15 cellular contexts compared by ENCODE assay signal in the genomic region with DNA sequence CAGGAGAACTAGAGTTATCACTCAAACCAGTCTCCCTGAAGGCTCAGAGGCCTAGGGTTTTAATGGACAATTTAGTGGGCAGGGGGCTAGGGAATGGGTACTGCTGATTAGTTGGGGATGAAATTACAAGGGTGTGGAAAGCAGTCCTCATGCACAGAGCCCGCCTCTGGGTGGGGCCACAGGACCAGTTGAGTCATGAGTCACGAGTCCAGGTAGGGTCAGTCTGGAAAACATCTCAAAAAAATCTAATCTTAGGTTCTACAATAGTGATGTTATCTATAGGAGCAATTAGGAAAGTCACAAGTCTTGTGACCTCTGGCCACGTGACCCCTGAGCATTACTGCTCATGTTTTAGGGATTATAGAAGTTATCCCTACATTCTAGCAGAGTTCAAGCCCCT. TPM values are rescaled to one million over a fixed set of nuclear protein-coding genes. Genes with fewer than 3 reads are reported as not detected.
DNase-seq lines count a peak whose midpoint lies in the region; ATAC-seq and TF ChIP-seq lines count a peak whose summit lies in the region.
"Had no signal": no experiment of that assay in that cellular context is flagged by ENCODE, and none has a peak within 500 bp of the region (broad histone marks: within the 10 kb centered on the region; RNA-seq: fewer than 3 reads in every experiment).

No MANE protein-coding gene starts in this region.

- TF ChIP-seq CTCF in RWPE2 (IDR thresholded peaks at IDR 0.05; ENCODE audit: poor library complexity, severe bottlenecking) (no peak), coronary artery (IDR thresholded peaks at IDR 0.05) (no peak), WERI-Rb-1 (IDR thresholded peaks at IDR 0.05; ENCODE audit: low read depth, low read length) (no peak)

- no peak overlapping the region for H3K4me3 ChIP-seq in RWPE2 (ENCODE audit: severe bottlenecking)
- H3K4me3 ChIP-seq in coronary artery, result no peak overlapping the region
- no peak overlapping the region for H3K4me3 ChIP-seq in WERI-Rb-1 (ENCODE audit: low read depth, low read length)
- H3K4me3 ChIP-seq: GM23338 had no signal

- ATAC-seq in RWPE2 (ENCODE audit: low read depth) (0 out of 3 replicates have a peak, but pooled peaks have one; percentile 30), GM18870 (IDR thresholded peaks at IDR 0.05; ENCODE audit: unreplicated experiment) (no peak)
- ATAC-seq: GM23338, HCT116 had no signal

- H3K27me3 ChIP-seq in RWPE2 (ENCODE audit: insufficient read depth, poor library complexity, severe bottlenecking) (no peaks in the 10 kb centered on the region), WERI-Rb-1 (ENCODE audit: insufficient read depth, low read depth, severe bottlenecking) (no peaks in the 10 kb centered on the region)
- H3K27me3 ChIP-seq: BE2C had no signal

- H3K36me3 ChIP-seq in RWPE2 (ENCODE audit: low read depth) (no peaks in the 10 kb centered on the region), WERI-Rb-1 (no peaks in the 10 kb centered on the region)
- H3K36me3 ChIP-seq: BE2C had no signal

- no peak overlapping the region for H3K27ac ChIP-seq in RWPE2 (ENCODE audit: poor library complexity, severe bottlenecking)
- no peak overlapping the region for H3K27ac ChIP-seq in coronary artery
- H3K27ac ChIP-seq in WERI-Rb-1, result no peak overlapping the region

- peak; percentile 45 for DNase-seq in RWPE2 (ENCODE audit: low spot score)
- DNase-seq in coronary artery (ENCODE audit: low spot score), result peak; percentile 58
- peak; percentile 26 for DNase-seq in mucosa of gallbladder (ENCODE audit: low spot score)
- DNase-seq in hypothalamus (lab: John Stamatoyannopoulos, UW), result no peak
- no peak for DNase-seq in WERI-Rb-1
- DNase-seq: ACHN; BE2C; C1 segment of cervical spinal cord; CD4-positive, CD25-positive, alpha-beta regulatory T cell; CD8-positive, alpha-beta memory T cell; COR-L47; HFFc6 had no signal

- H3K9me3 ChIP-seq in RWPE2 (ENCODE audit: severe bottlenecking) (no peaks in the 10 kb centered on the region), WERI-Rb-1 (ENCODE audit: severe bottlenecking) (no peaks in the 10 kb centered on the region)
- H3K9me3 ChIP-seq: BE2C had no signal

- peaks cover 7% of the 10 kb centered on the region for H3K4me1 ChIP-seq in RWPE2 (ENCODE audit: insufficient read depth, poor library complexity, severe bottlenecking)

RNA-seq across cellular contexts. Expression of gene IREB2, which starts 18.7 kb away (rescaled TPM):
- total RNA-seq in mucosa of gallbladder, result 45.5 TPM

Comparison
In these comparisons a context has a peak if more than half of its experiments do, and no peak if none do; other contexts are left out.
1. DNase-seq: peak in RWPE2 (single experiment), coronary artery (single experiment) and mucosa of gallbladder (single experiment); none in hypothalamus (0 of 51) and WERI-Rb-1 (single experiment).